ENCODE assay signal across 8 cellular contexts in genomic region chr3:132721479-132722164, GRCh38. TPM values are rescaled to one million over a fixed set of nuclear protein-coding genes. Genes with fewer than 3 reads are reported as not detected.
A peak's percentile ranks its signal among the peaks of the same experiment; 100 is the strongest.
DNase-seq lines count a peak whose midpoint lies in the region; FAIRE-seq and TF ChIP-seq lines count a peak whose summit lies in the region.

No MANE protein-coding gene starts in this region.

- peak overlapping the region; percentile 76 for H2AFZ ChIP-seq in keratinocyte (ENCODE audit: control insufficient read depth, low read length)

- H3K9ac ChIP-seq in keratinocyte (ENCODE audit: control insufficient read depth, extremely low read depth, insufficient read depth, low read length), result peak overlapping the region; percentile 92

- H3K4me3 ChIP-seq in AG04449 (ENCODE audit: low read depth, low read length), result peak overlapping the region; percentile 79
- peak overlapping the region; percentile 92 for H3K4me3 ChIP-seq in SJCRH30
- peak overlapping the region; percentile 74 for H3K4me3 ChIP-seq in bronchial epithelial cell (ENCODE audit: low read depth, low read length)
- H3K4me3 ChIP-seq in keratinocyte (ENCODE audit: control insufficient read depth in 2 of 3, extremely low read depth in 1 of 3, insufficient read depth in 2 of 3, low read depth in 1 of 3, low read length in 3 of 3), result peak overlapping the region; percentile 68 to 89 (median 74)
- H3K4me3 ChIP-seq in small intestine (ENCODE audit: low read depth in 1 of 2, low read length in 2 of 2), result peak overlapping the region; percentile 86 to 95

- CTCF ChIA-PET in AG04449 (lab: Yijun Ruan, JAX), result no interaction called here

- TF ChIP-seq CTCF in AG04449 (IDR thresholded peaks at IDR 0.05; ENCODE audit: insufficient read depth, low read length, missing control alignments) (peak; percentile 51), GM12873 (IDR thresholded peaks at IDR 0.05; ENCODE audit: insufficient read depth, low read depth, low read length, missing control alignments) (peak; percentile 28), bronchial epithelial cell (IDR thresholded peaks at IDR 0.05; ENCODE audit: insufficient read depth, low read length, severe bottlenecking) (peak; percentile 34), keratinocyte (optimal IDR thresholded peaks at IDR 0.05 in 1 of 3, IDR thresholded peaks at IDR 0.05 in 1 of 3, conservative IDR thresholded peaks at IDR 0.05 in 1 of 3; ENCODE audit: extremely low read depth in 1 of 3, insufficient read depth in 2 of 3, low read length in 3 of 3) (peak in 1 of 3 experiments; percentile 23)

- H3K79me2 ChIP-seq in keratinocyte (ENCODE audit: control insufficient read depth, insufficient read depth, low read length), result peaks cover 17% of the 10 kb centered on the region

- peaks cover 14% of the 10 kb centered on the region for H3K4me1 ChIP-seq in SJCRH30
- H3K4me1 ChIP-seq in keratinocyte (ENCODE audit: control insufficient read depth, extremely low read depth, insufficient read depth, low read length), result peaks cover 17% of the 10 kb centered on the region
- peaks cover 2 to 5% of the 10 kb centered on the region in 2 donors for H3K4me1 ChIP-seq in small intestine (ENCODE audit: control insufficient read depth in 2 of 2, insufficient read depth in 1 of 2, low read depth in 1 of 2, low read length in 1 of 2)

- peaks cover 12% of the 10 kb centered on the region; the same call in 1 of the 2 replicates for H3K36me3 ChIP-seq in SJCRH30
- H3K36me3 ChIP-seq in bronchial epithelial cell (ENCODE audit: control insufficient read depth, insufficient read depth, low read length), result no peaks in the 10 kb centered on the region
- no peaks in the 10 kb centered on the region for H3K36me3 ChIP-seq in keratinocyte (ENCODE audit: control insufficient read depth in 2 of 2, extremely low read depth in 1 of 2, insufficient read depth in 2 of 2, low read length in 2 of 2)
- H3K36me3 ChIP-seq in small intestine (ENCODE audit: control insufficient read depth in 2 of 2, insufficient read depth in 2 of 2, low read length in 2 of 2), result no peaks in the 10 kb centered on the region

- 1 to 4% (median 3%) methylated on average over 41 to 47 of the region's 47 CpGs for WGBS in small intestine, 3 donors

- H4K20me1 ChIP-seq in keratinocyte (ENCODE audit: control insufficient read depth, extremely low read depth, insufficient read depth, low read length), result no peaks in the 10 kb centered on the region

- H3K27me3 ChIP-seq in SJCRH30 (no peaks in the 10 kb centered on the region), bronchial epithelial cell (ENCODE audit: control insufficient read depth, insufficient read depth, low read length) (no peaks in the 10 kb centered on the region), keratinocyte (ENCODE audit: control insufficient read depth, extremely low read depth, insufficient read depth, low read length) (no peaks in the 10 kb centered on the region), small intestine (ENCODE audit: control insufficient read depth in 2 of 2, insufficient read depth in 2 of 2, low read length in 2 of 2) (no peaks in the 10 kb centered on the region)

- FAIRE-seq in bronchial epithelial cell (lab: Jason Lieb, UNC) (no peak), keratinocyte (lab: Jason Lieb, UNC) (no peak), small intestine (lab: Jason Lieb, UNC) (no peak)

- dilution Hi-C loops in keratinocyte (cut with MboI; ENCODE audit: extremely low pct_ligation_motif_present, low sequenced_read_pairs), result no loop called here

- H3K4me2 ChIP-seq in keratinocyte (ENCODE audit: control insufficient read depth, extremely low read depth, insufficient read depth, low read depth, low read length), result peak overlapping the region; percentile 87

- POLR2A ChIA-PET in AG04449 (lab: Yijun Ruan, JAX), result interaction anchor here (1.2 kb wide), 1 partner anchor 63 kb away, joined by 3 read pairs; no protein-coding TSS in a partner anchor

- H3K27ac ChIP-seq in SJCRH30 (peak overlapping the region; percentile 52; the same call in 1 of the 2 replicates), keratinocyte (ENCODE audit: control insufficient read depth, insufficient read depth, low read length) (peak overlapping the region; percentile 74), small intestine (ENCODE audit: low read depth in 1 of 2, low read length in 1 of 2) (peak overlapping the region; percentile 93 to 98)

- no peaks in the 10 kb centered on the region for H3K9me3 ChIP-seq in SJCRH30 (replicated peaks)
- H3K9me3 ChIP-seq in keratinocyte (ENCODE audit: control insufficient read depth, low read depth, low read length), result no peaks in the 10 kb centered on the region
- H3K9me3 ChIP-seq in small intestine (ENCODE audit: control insufficient read depth, low read depth), result no peaks in the 10 kb centered on the region

- DNase-seq in AG04449 (ENCODE audit: low read depth, low spot score) (no peak), HK-2 (ENCODE audit: unreplicated experiment) (peak; percentile 79), SJCRH30 (peak; percentile 74 to 76), bronchial epithelial cell (ENCODE audit: low read depth) (peak; percentile 33), keratinocyte (ENCODE audit: low read depth, low spot score) (no peak), small intestine (peak; percentile 45), putamen (ENCODE audit: low spot score) (no peak)

- H3K9me1 ChIP-seq in keratinocyte (ENCODE audit: control insufficient read depth, extremely low read depth, insufficient read depth, low read length), result no peaks in the 10 kb centered on the region

RNA-seq across cellular contexts. Expression of gene NPHP3, which starts 0.6 kb away (rescaled TPM):
- total RNA-seq in SJCRH30 (2014; rRNA removed; shearing (Covaris generic)), result 18.9 and 28.5 TPM in 2 replicates
- total RNA-seq in bronchial epithelial cell, result 10.1 and 11.3 TPM in 2 replicates
- polyA plus RNA-seq in keratinocyte (15.0 to 22.4 TPM (median 17.3 TPM) in 3 replicates), small intestine (10 to 100 TPM in 1 of 3 donors, 1 to 10 TPM in 2; 3.8 to 17.2 (median 5.9) TPM)
- polyA plus RNA-seq in keratinocyte (2011; ENCODE audit: low read depth), result 19.7 TPM
- polyA plus RNA-seq in keratinocyte (2011; cell fraction: cytosol; rRNA removed), result 8.4 and 13.1 TPM in 2 replicates
- polyA plus RNA-seq in keratinocyte (2011; cell fraction: nucleus; rRNA removed), result 35.6 and 45.9 TPM in 2 replicates
- 6.6 and 9.4 TPM in 2 replicates for polyA plus RNA-seq in keratinocyte (2012; ENCODE audit: low replicate concordance)
- polyA minus RNA-seq in keratinocyte, result 5.8 to 31.6 TPM (median 15.7 TPM) in 3 replicates
- 5.8 TPM for polyA minus RNA-seq in keratinocyte (2011; cell fraction: cytosol; rRNA and poly(A)+ RNA removed)
- polyA minus RNA-seq in keratinocyte (2011; cell fraction: nucleus; rRNA and poly(A)+ RNA removed), result 17.5 and 33.3 TPM in 2 replicates

Comparison
In these comparisons a context has a peak if more than half of its experiments do, and no peak if none do; other contexts are left out.
1. DNase-seq: peak in HK-2 (single experiment), SJCRH30 (2 of 2), bronchial epithelial cell (single experiment) and small intestine (single experiment); none in AG04449 (single experiment), keratinocyte (single experiment) and putamen (single experiment).
2. Peak in every context shown above with its lines, with median percentiles within 50 percentile points of each other: H3K4me3 ChIP-seq and H3K27ac ChIP-seq.